20 cellular contexts compared by ENCODE assay signal in the genomic region with DNA sequence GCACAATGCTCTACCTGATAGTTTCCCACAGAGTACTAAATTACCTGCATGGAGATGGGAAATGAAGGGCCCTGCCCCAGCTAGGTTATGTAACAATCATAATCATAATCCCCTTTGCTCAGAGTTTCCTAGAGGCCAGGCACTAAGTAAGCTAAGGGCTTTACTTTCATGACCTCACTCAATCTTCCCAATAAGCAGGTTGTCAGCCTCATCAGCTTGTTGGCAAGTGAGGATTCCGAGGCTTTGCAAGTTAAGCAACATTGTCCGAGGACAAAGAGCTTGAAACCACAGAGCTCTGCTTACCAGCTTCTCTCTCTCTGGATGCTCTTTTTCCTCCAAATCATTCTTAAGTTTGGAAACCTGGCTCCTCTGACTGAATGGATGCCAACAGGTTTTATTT.
A peak's percentile ranks its signal among the peaks of the same experiment; 100 is the strongest.
DNase-seq lines count a peak whose midpoint lies in the region; FAIRE-seq and TF ChIP-seq lines count a peak whose summit lies in the region.
"Had no signal": no experiment of that assay in that cellular context is flagged by ENCODE, and none has a peak within 500 bp of the region (broad histone marks: within the 10 kb centered on the region; RNA-seq: fewer than 3 reads in every experiment).

No MANE protein-coding gene starts in this region.

- no peak overlapping the region for H3K4me2 ChIP-seq in astrocyte (ENCODE audit: low read length)
- H3K4me2 ChIP-seq in hepatocyte: no peak overlapping the region
- H3K4me2 ChIP-seq: KMS-11 had no signal

- H3K79me2 ChIP-seq in astrocyte (ENCODE audit: insufficient read depth, low read length): no peaks in the 10 kb centered on the region
- no peaks in the 10 kb centered on the region for H3K79me2 ChIP-seq in hepatocyte

- FAIRE-seq in astrocyte (lab: Jason Lieb, UNC): no peak

- H3K27me3 ChIP-seq in astrocyte (ENCODE audit: insufficient read depth, low read length) (peaks cover 14% of the 10 kb centered on the region), hepatocyte (no peaks in the 10 kb centered on the region), colonic mucosa (no peaks in the 10 kb centered on the region)
- H3K27me3 ChIP-seq: BE2C had no signal

- WGBS in hepatocyte (ENCODE audit: low lambda C conversion rate, missing lambda C conversion rate): 49% methylated on average over 2 of the region's 2 CpGs

- no peak overlapping the region for H3K27ac ChIP-seq in astrocyte (ENCODE audit: low read depth, low read length)
- H3K27ac ChIP-seq in hepatocyte: peak overlapping the region; percentile 42
- H3K27ac ChIP-seq in colonic mucosa: no peak overlapping the region
- H3K27ac ChIP-seq: KMS-11 had no signal

- H3K27me3 Mint-ChIP-seq in activated naive CD4-positive, alpha-beta T cell treated with anti-CD3 and anti-CD28 coated beads, Interleukin-2, amount 50 U/mL, for 24 hours: no peaks in the 10 kb centered on the region
- H3K27me3 Mint-ChIP-seq in activated naive CD4-positive, alpha-beta T cell treated with anti-CD3 and anti-CD28 coated beads for 36 hours (ENCODE audit: low read depth): no peaks in the 10 kb centered on the region
- peaks cover 10% of the 10 kb centered on the region for H3K27me3 Mint-ChIP-seq in astrocyte (ENCODE audit: low read depth, unreplicated experiment)
- H3K27me3 Mint-ChIP-seq: CD4-positive, CD25-positive, alpha-beta regulatory T cell had no signal

- no peaks in the 10 kb centered on the region for H3K9me2 ChIP-seq in hepatocyte (replicated peaks; ENCODE audit: insufficient read depth)

- H3K4me3 Mint-ChIP-seq in activated naive CD4-positive, alpha-beta T cell treated with anti-CD3 and anti-CD28 coated beads, Interleukin-2, amount 50 U/mL, for 24 hours: no peak overlapping the region
- no peak overlapping the region for H3K4me3 Mint-ChIP-seq in activated naive CD4-positive, alpha-beta T cell treated with anti-CD3 and anti-CD28 coated beads for 36 hours
- no peak overlapping the region for H3K4me3 Mint-ChIP-seq in astrocyte (ENCODE audit: unreplicated experiment)
- H3K4me3 Mint-ChIP-seq: CD4-positive, CD25-positive, alpha-beta regulatory T cell; H9 had no signal

- H3K36me3 ChIP-seq in astrocyte (ENCODE audit: insufficient read depth, low read length) (no peaks in the 10 kb centered on the region), hepatocyte (replicated peaks; ENCODE audit: insufficient read depth, low read depth) (no peaks in the 10 kb centered on the region), colonic mucosa (no peaks in the 10 kb centered on the region)
- H3K36me3 ChIP-seq: BE2C had no signal

- no peak overlapping the region for H3K4me3 ChIP-seq in astrocyte (ENCODE audit: insufficient read depth, low read depth, low read length)
- H3K4me3 ChIP-seq in hepatocyte: no peak overlapping the region
- no peak overlapping the region for H3K4me3 ChIP-seq in colonic mucosa

- H3K9me3 Mint-ChIP-seq in activated naive CD4-positive, alpha-beta T cell treated with anti-CD3 and anti-CD28 coated beads, Interleukin-2, amount 50 U/mL, for 24 hours: no peaks in the 10 kb centered on the region
- no peaks in the 10 kb centered on the region for H3K9me3 Mint-ChIP-seq in activated naive CD4-positive, alpha-beta T cell treated with anti-CD3 and anti-CD28 coated beads for 36 hours
- no peaks in the 10 kb centered on the region for H3K9me3 Mint-ChIP-seq in astrocyte (ENCODE audit: unreplicated experiment)
- H3K9me3 Mint-ChIP-seq: CD4-positive, CD25-positive, alpha-beta regulatory T cell; H9 had no signal

- peaks cover 9% of the 10 kb centered on the region for H3K4me1 Mint-ChIP-seq in activated naive CD4-positive, alpha-beta T cell treated with anti-CD3 and anti-CD28 coated beads, Interleukin-2, amount 50 U/mL, for 24 hours
- H3K4me1 Mint-ChIP-seq in activated naive CD4-positive, alpha-beta T cell treated with anti-CD3 and anti-CD28 coated beads for 36 hours (ENCODE audit: low read depth): no peaks in the 10 kb centered on the region
- H3K4me1 Mint-ChIP-seq in astrocyte (ENCODE audit: low read depth, unreplicated experiment): peaks cover 9% of the 10 kb centered on the region

- H3K4me1 ChIP-seq in astrocyte (ENCODE audit: insufficient read depth, low read length) (peaks cover 9% of the 10 kb centered on the region), hepatocyte (ENCODE audit: insufficient read depth) (peaks cover 6% of the 10 kb centered on the region), colonic mucosa (no peaks in the 10 kb centered on the region)
- H3K4me1 ChIP-seq: BE2C had no signal

- H3K27ac Mint-ChIP-seq in activated naive CD4-positive, alpha-beta T cell treated with anti-CD3 and anti-CD28 coated beads, Interleukin-2, amount 50 U/mL, for 24 hours: peak overlapping the region; percentile 4
- no peak overlapping the region for H3K27ac Mint-ChIP-seq in activated naive CD4-positive, alpha-beta T cell treated with anti-CD3 and anti-CD28 coated beads for 36 hours
- H3K27ac Mint-ChIP-seq in astrocyte (ENCODE audit: unreplicated experiment): no peak overlapping the region
- H3K27ac Mint-ChIP-seq: CD4-positive, CD25-positive, alpha-beta regulatory T cell; H9 had no signal

- CTCF ChIA-PET in activated naive CD4-positive, alpha-beta T cell treated with anti-CD3 and anti-CD28 coated beads for 36 hours (lab: Charles Lee): no interaction called here

- H3K9me3 ChIP-seq in astrocyte (ENCODE audit: insufficient read depth, low read depth, low read length) (no peaks in the 10 kb centered on the region), hepatocyte (ENCODE audit: low read depth) (no peaks in the 10 kb centered on the region), colonic mucosa (no peaks in the 10 kb centered on the region)
- H3K9me3 ChIP-seq: BE2C had no signal

- H4K20me1 ChIP-seq in astrocyte (ENCODE audit: insufficient read depth, low read length) (no peaks in the 10 kb centered on the region), hepatocyte (ENCODE audit: insufficient read depth, poor library complexity, severe bottlenecking) (no peaks in the 10 kb centered on the region)

- H2AFZ ChIP-seq in astrocyte (ENCODE audit: low read depth, low read length) (no peak overlapping the region), hepatocyte (no peak overlapping the region)

- intact Hi-C loops in activated naive CD4-positive, alpha-beta T cell treated with anti-CD3 and anti-CD28 coated beads for 36 hours (cut with micrococcal nuclease): no loop called here
- intact Hi-C loops in colonic mucosa (cut with DNase I): no loop called here

- H3K9ac ChIP-seq in astrocyte (ENCODE audit: low read length): no peak overlapping the region
- no peak overlapping the region for H3K9ac ChIP-seq in colonic mucosa (ENCODE audit: low read depth in 2 of 2, low read length in 2 of 2)
- H3K9ac ChIP-seq: KMS-11 had no signal

- DNase-seq in activated naive CD4-positive, alpha-beta T cell treated with anti-CD3 and anti-CD28 coated beads for 36 hours: no peak
- peak; percentile 22 for DNase-seq in astrocyte (ENCODE audit: low read depth)
- DNase-seq in hepatocyte (ENCODE audit: low spot score): peak; percentile 43
- no peak for DNase-seq in KG1 (lab: John Stamatoyannopoulos, UW)
- no peak for DNase-seq in colonic mucosa
- no peak for DNase-seq in T-helper 1 cell
- DNase-seq: BE2C; CD4-positive, CD25-positive, alpha-beta regulatory T cell; COR-L47; DMS153; GDM1; H9; NCI-H1105; NCI-H2081; NCI-H510A treated with DMSO at 0.1 percent for 48 hours; NCI-H774; RPMI8226; SHP77 treated with DMSO at 0.1 percent for 48 hours had no signal

- TF ChIP-seq CTCF in astrocyte (IDR thresholded peaks at IDR 0.05; ENCODE audit: insufficient read depth, low read depth, low read length): no peak
- TF ChIP-seq CTCF in hepatocyte (IDR thresholded peaks at IDR 0.05; ENCODE audit: poor library complexity): no peak
- no peak for TF ChIP-seq CTCF in colonic mucosa (IDR thresholded peaks at IDR 0.05)

- no peaks in the 10 kb centered on the region for H3K36me3 Mint-ChIP-seq in activated naive CD4-positive, alpha-beta T cell treated with anti-CD3 and anti-CD28 coated beads, Interleukin-2, amount 50 U/mL, for 24 hours
- no peaks in the 10 kb centered on the region for H3K36me3 Mint-ChIP-seq in activated naive CD4-positive, alpha-beta T cell treated with anti-CD3 and anti-CD28 coated beads for 36 hours (ENCODE audit: low read depth)
- no peaks in the 10 kb centered on the region for H3K36me3 Mint-ChIP-seq in astrocyte (ENCODE audit: low read depth, unreplicated experiment)
- H3K36me3 Mint-ChIP-seq: CD4-positive, CD25-positive, alpha-beta regulatory T cell had no signal

Comparison
In these comparisons a context has a peak if more than half of its experiments do, and no peak if none do; other contexts are left out.
1. DNase-seq: peak in astrocyte (single experiment) and hepatocyte (single experiment); none in activated naive CD4-positive, alpha-beta T cell treated with anti-CD3 and anti-CD28 coated beads for 36 hours (single experiment), KG1 (single experiment), colonic mucosa (single experiment) and T-helper 1 cell (0 of 5).